In the genomic region with DNA sequence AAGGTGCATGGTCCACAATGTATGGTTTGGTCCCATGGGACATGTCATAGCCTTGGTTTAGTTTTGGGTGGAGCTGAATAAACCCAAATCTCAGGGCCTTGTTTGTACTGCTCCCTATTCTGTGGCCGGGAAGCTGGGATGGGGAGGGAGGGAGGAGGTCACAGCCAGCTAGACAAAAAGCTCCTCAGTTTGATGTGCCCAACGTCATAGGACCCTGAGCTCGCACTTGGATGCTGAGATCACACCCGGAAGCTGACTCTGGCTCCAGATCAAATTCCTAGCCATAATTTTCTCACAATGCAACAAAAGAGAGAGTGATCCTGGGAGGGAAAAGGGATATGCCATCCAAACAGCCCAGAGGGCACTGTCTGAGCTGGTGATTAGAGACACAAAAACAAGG, we compare ENCODE assay signal across 9 cellular contexts. TPM values are rescaled to one million over a fixed set of nuclear protein-coding genes. Genes with fewer than 3 reads are reported as not detected.
DNase-seq lines count a peak whose midpoint lies in the region; ATAC-seq and TF ChIP-seq lines count a peak whose summit lies in the region.
"Had no signal": no experiment of that assay in that cellular context is flagged by ENCODE, and none has a peak within 500 bp of the region (broad histone marks: within the 10 kb centered on the region; RNA-seq: fewer than 3 reads in every experiment).

No MANE protein-coding gene starts in this region.

- H3K36me3 ChIP-seq in ACC112 (ENCODE audit: insufficient read depth, low read length): no peaks in the 10 kb centered on the region
- H3K36me3 ChIP-seq: BLaER1 treated with 17β-estradiol and CSF1 and Interleukin-3, amounts not matched to agents 10 nM and 100 nM had no signal

- H3K4me3 Mint-ChIP-seq in neural crest cell: no peak overlapping the region
- no peak overlapping the region for H3K4me3 Mint-ChIP-seq in nephron progenitor cell

- H2AFZ ChIP-seq in ACC112 (ENCODE audit: low read length, unreplicated experiment): peak overlapping the region; percentile 39

- DNase-seq in RPMI7951 (ENCODE audit: low read depth) (peak; percentile 53), fibroblast of villous mesenchyme (ENCODE audit: low read depth) (peak; percentile 60), neural crest cell (ENCODE audit: low read depth, low spot score) (no peak), nephron progenitor cell (no peak), activated gamma-delta T cell treated with Interleukin-2 at 50 U/mL for 16 hours (no peak)

- H3K4me3 ChIP-seq in ACC112 (ENCODE audit: low read depth, low read length) (peak overlapping the region; percentile 73), fibroblast of villous mesenchyme (ENCODE audit: low read depth, low read length) (no peak overlapping the region)
- H3K4me3 ChIP-seq: BLaER1 treated with 17β-estradiol and CSF1 and Interleukin-3, amounts not matched to agents 10 nM and 100 nM had no signal

- H3K4me1 Mint-ChIP-seq in neural crest cell: peaks cover 17% of the 10 kb centered on the region
- H3K4me1 Mint-ChIP-seq in nephron progenitor cell: peaks cover 51% of the 10 kb centered on the region

- peak overlapping the region; percentile 75 for H3K27ac Mint-ChIP-seq in neural crest cell (ENCODE audit: unreplicated experiment)
- no peak overlapping the region for H3K27ac Mint-ChIP-seq in nephron progenitor cell

- peak overlapping the region; percentile 78 for H3K27ac ChIP-seq in ACC112 (ENCODE audit: low read depth, low read length)
- H3K27ac ChIP-seq: BLaER1 treated with 17β-estradiol and CSF1 and Interleukin-3, amounts not matched to agents 10 nM and 100 nM had no signal

- H3K27me3 ChIP-seq in ACC112 (ENCODE audit: insufficient read depth, low read length): no peaks in the 10 kb centered on the region
- H3K27me3 ChIP-seq: BLaER1 treated with 17β-estradiol and CSF1 and Interleukin-3, amounts not matched to agents 10 nM and 100 nM had no signal

- peaks cover 17% of the 10 kb centered on the region for H3K79me2 ChIP-seq in ACC112 (ENCODE audit: control insufficient read depth, insufficient read depth, low read length, unreplicated experiment)

- ATAC-seq in HG02981 (IDR thresholded peaks at IDR 0.05; ENCODE audit: unreplicated experiment) (no peak), HG02973 (IDR thresholded peaks at IDR 0.05; ENCODE audit: unreplicated experiment) (no peak)

- peaks cover 49% of the 10 kb centered on the region for H3K4me1 ChIP-seq in ACC112 (ENCODE audit: control insufficient read depth, insufficient read depth, low read length, unreplicated experiment)

- H3K36me3 Mint-ChIP-seq in neural crest cell (ENCODE audit: low read depth) (no peaks in the 10 kb centered on the region), nephron progenitor cell (ENCODE audit: low read depth) (no peaks in the 10 kb centered on the region)

- TF ChIP-seq CTCF in fibroblast of villous mesenchyme (IDR thresholded peaks at IDR 0.05; ENCODE audit: insufficient read depth, low read depth, low read length) (no peak), neural crest cell (conservative IDR thresholded peaks at IDR 0.05) (no peak), nephron progenitor cell (IDR thresholded peaks at IDR 0.05) (no peak)

- H3K27me3 Mint-ChIP-seq in neural crest cell (ENCODE audit: low read depth): peaks cover 10% of the 10 kb centered on the region
- peaks cover 19% of the 10 kb centered on the region for H3K27me3 Mint-ChIP-seq in nephron progenitor cell (ENCODE audit: low read depth, poor library complexity)

- no peaks in the 10 kb centered on the region for H3K9me3 Mint-ChIP-seq in neural crest cell
- no peaks in the 10 kb centered on the region for H3K9me3 Mint-ChIP-seq in nephron progenitor cell

RNA-seq across cellular contexts. Expression of gene HSPB2, which starts 1.5 kb away (rescaled TPM):
- total RNA-seq in RPMI7951 (2014; rRNA removed; shearing (Covaris generic)): not detected in 2 replicates
- total RNA-seq in fibroblast of villous mesenchyme (0.43 and 0.64 TPM in 2 replicates), neural crest cell (not detected in 2 replicates)

RNA-seq across cellular contexts. Expression of gene CRYAB, which starts 2.4 kb away (rescaled TPM):
- total RNA-seq in RPMI7951 (2014; rRNA removed; shearing (Covaris generic)): 0.29 TPM in 1 of 2 replicates, not detected in the other
- total RNA-seq in fibroblast of villous mesenchyme (11.0 and 20.7 TPM in 2 replicates), neural crest cell (not detected in 2 replicates)

RNA-seq across cellular contexts. Expression of gene C11orf52, which starts 4.7 kb away (rescaled TPM):
- not detected in 2 replicates for total RNA-seq in RPMI7951 (2014; rRNA removed; shearing (Covaris generic))
- total RNA-seq in fibroblast of villous mesenchyme: 0.32 and 0.86 TPM in 2 replicates
- total RNA-seq in neural crest cell: not detected in 2 replicates

RNA-seq across cellular contexts. Expression of gene DIXDC1, which starts 23.1 kb away (rescaled TPM):
- total RNA-seq in RPMI7951 (2014; rRNA removed; shearing (Covaris generic)): 15.0 and 17.8 TPM in 2 replicates
- total RNA-seq in fibroblast of villous mesenchyme (27.1 and 30.2 TPM in 2 replicates), neural crest cell (24.4 and 24.6 TPM in 2 replicates)

RNA-seq across cellular contexts. Expression of gene CFAP68, which starts 34.7 kb away (rescaled TPM):
- total RNA-seq in RPMI7951 (2014; rRNA removed; shearing (Covaris generic)): 27.9 and 43.3 TPM in 2 replicates
- 4.3 and 7.7 TPM in 2 replicates for total RNA-seq in fibroblast of villous mesenchyme
- 22.8 and 24.8 TPM in 2 replicates for total RNA-seq in neural crest cell

Comparison
In these comparisons a context has a peak if more than half of its experiments do, and no peak if none do; other contexts are left out.
1. DNase-seq: peak in RPMI7951 (single experiment) and fibroblast of villous mesenchyme (single experiment); none in neural crest cell (single experiment), nephron progenitor cell (single experiment) and activated gamma-delta T cell treated with Interleukin-2 at 50 U/mL for 16 hours (single experiment).